ENCODE assay signal across 8 cellular contexts in genomic region chr14:94485944-94486841, GRCh38. TPM values are rescaled to one million over a fixed set of nuclear protein-coding genes. Genes with fewer than 3 reads are reported as not detected.
DNase-seq lines count a peak whose midpoint lies in the region; ATAC-seq and TF ChIP-seq lines count a peak whose summit lies in the region.

No MANE protein-coding gene starts in this region.

- no peak overlapping the region for H3K27ac ChIP-seq in AG04450 (ENCODE audit: low read depth, low read length)
- no peak overlapping the region for H3K27ac ChIP-seq in colonic mucosa

- DNase-seq in AG04450 (ENCODE audit: low read depth, low spot score) = peak; percentile 18
- peak; percentile 75 for DNase-seq in GM13977 (ENCODE audit: low spot score)
- peak; percentile 48 for DNase-seq in M059J (ENCODE audit: low read depth)
- peak; percentile 83 for DNase-seq in WTC11 (ENCODE audit: low spot score)
- peak; percentile 28 for DNase-seq in colonic mucosa
- DNase-seq in left kidney (ENCODE audit: low read depth, low spot score) = peak; percentile 83
- peak; percentile 9 to 51 for DNase-seq in stimulated activated CD4-positive, alpha-beta T cell treated with anti-CD3 and anti-CD28 coated beads, Interleukin-4, amount 100 ng/mL, for 48 hours (ENCODE audit: low read depth in 2 of 2)

- POLR2A ChIA-PET in AG04450 (lab: Yijun Ruan, JAX) = no interaction called here
- POLR2A ChIA-PET in WTC11 (lab: Charles Lee) = interaction anchor here (0.9 to 1.3 kb wide), 2 partner anchors 52 to 63 kb away, joined by 4 to 7 read pairs; no protein-coding TSS in a partner anchor

- H3K4me3 ChIP-seq in AG04450 (ENCODE audit: low read depth, low read length) = peak overlapping the region; percentile 23; the same call in 1 of the 2 replicates
- no peak overlapping the region for H3K4me3 ChIP-seq in colonic mucosa

- peak overlapping the region; percentile 20 for H3K27ac Mint-ChIP-seq in WTC11

- TF ChIP-seq CTCF in AG04450 (IDR thresholded peaks at IDR 0.05; ENCODE audit: low read depth, low read length) (peak; percentile 100), GM13977 (IDR thresholded peaks at IDR 0.05; ENCODE audit: extremely low read depth, insufficient read depth, missing control alignments) (peak; percentile 97), WTC11 (IDR thresholded peaks at IDR 0.05) (peak; percentile 99), colonic mucosa (IDR thresholded peaks at IDR 0.05) (peak; percentile 98)

- in situ Hi-C loops in GM13977 (cut with MboI; ENCODE audit: low pct_unique_long_range_greater_than_20kb, low sequenced_read_pairs, unreplicated experiment) = no loop called here

- intact Hi-C loops in colonic mucosa (cut with DNase I) = loop anchor here (5.0 to 10.0 kb wide), 2 partner anchors 51 to 134 kb away; no protein-coding TSS in a partner anchor

- no peaks in the 10 kb centered on the region for H3K36me3 ChIP-seq in colonic mucosa

- H3K36me3 Mint-ChIP-seq in WTC11 = no peaks in the 10 kb centered on the region

- H3K27me3 Mint-ChIP-seq in WTC11 (ENCODE audit: low read depth) = no peaks in the 10 kb centered on the region

- H3K27me3 ChIP-seq in AG04450 (ENCODE audit: control insufficient read depth, insufficient read depth, low read length) (peaks cover 13% of the 10 kb centered on the region), colonic mucosa (no peaks in the 10 kb centered on the region)

- no peaks in the 10 kb centered on the region for H3K4me1 ChIP-seq in colonic mucosa

- CTCF ChIA-PET in AG04450 (lab: Charles Lee) = interaction anchor here (0.5 to 4.6 kb wide), 63 partner anchors 10 to 1394 kb away, joined by 3 to 78 read pairs (median 4); partner anchors contain the start of genes SERPINA11, SERPINA4, SERPINA5 and SERPINA9
- CTCF ChIA-PET in WTC11 (lab: Charles Lee) = interaction anchor here (0.6 to 4.4 kb wide), 74 partner anchors 11 to 956 kb away, joined by 3 to 264 read pairs (median 6); partner anchors contain the start of genes DDX24, IFI27L1, OTUB2 and SERPINA1

- H3K9ac ChIP-seq in colonic mucosa (ENCODE audit: low read depth in 2 of 2, low read length in 2 of 2) = no peak overlapping the region

- peak; percentile 96 for ATAC-seq in WTC11
- no peak for ATAC-seq in HG03280 (IDR thresholded peaks at IDR 0.05; ENCODE audit: unreplicated experiment)

- H3K9me3 Mint-ChIP-seq in WTC11 = no peaks in the 10 kb centered on the region

- no peaks in the 10 kb centered on the region; the same call in 1 of the 2 replicates for H3K9me3 ChIP-seq in AG04450 (ENCODE audit: control insufficient read depth, insufficient read depth, low read length)
- no peaks in the 10 kb centered on the region for H3K9me3 ChIP-seq in colonic mucosa

- peaks cover 19% of the 10 kb centered on the region for H3K4me1 Mint-ChIP-seq in WTC11

- peak overlapping the region; percentile 58 for H3K4me3 Mint-ChIP-seq in WTC11

TF ChIP-seq in WTC11, 78 proteins besides CTCF, POLR2A, EP300 and RAD21:
- TF ChIP-seq ARID4B (CRISPR knock-in tag; IDR thresholded peaks at IDR 0.05; ENCODE audit: borderline replicate concordance) = no peak
- TF ChIP-seq ZNF232 (CRISPR knock-in tag; IDR thresholded peaks at IDR 0.05) = 0 out of 2 replicates have a peak, but pooled peaks have one; percentile 14
- no peak for TF ChIP-seq EMX1 (CRISPR knock-in tag; IDR thresholded peaks at IDR 0.05)
- peak; percentile 9; the same call in 1 of the 2 replicates for TF ChIP-seq ETV6 (CRISPR knock-in tag; IDR thresholded peaks at IDR 0.05)
- TF ChIP-seq USF1 (CRISPR knock-in tag; IDR thresholded peaks at IDR 0.05) = peak; percentile 82
- peak; percentile 57; the same call in 1 of the 2 replicates for TF ChIP-seq ZNF281 (CRISPR knock-in tag; IDR thresholded peaks at IDR 0.05)
- peak; percentile 62 for TF ChIP-seq MAX (CRISPR knock-in tag; IDR thresholded peaks at IDR 0.05)
- peak; percentile 85 for TF ChIP-seq USF2 (CRISPR knock-in tag; IDR thresholded peaks at IDR 0.05)

RNA-seq across cellular contexts. Expression of gene SERPINA9, which starts 10.2 kb away (rescaled TPM):
- 0.05 and 0.07 TPM in 2 replicates for polyA plus RNA-seq in AG04450 (2011; rRNA removed)
- not detected in 2 replicates for polyA minus RNA-seq in AG04450 (2011; rRNA and poly(A)+ RNA removed)
- total RNA-seq in M059J (2014; rRNA removed; shearing (Covaris generic)) = not detected in 2 replicates
- not detected in 3 replicates for total RNA-seq in WTC11 (2021)
- total RNA-seq in colonic mucosa = not detected

RNA-seq across cellular contexts. Expression of gene SERPINA12, which starts 23.1 kb away (rescaled TPM):
- polyA plus RNA-seq in AG04450 (2011; rRNA removed) = not detected in 2 replicates
- polyA minus RNA-seq in AG04450 (2011; rRNA and poly(A)+ RNA removed) = not detected in 2 replicates
- not detected in 2 replicates for total RNA-seq in M059J (2014; rRNA removed; shearing (Covaris generic))
- total RNA-seq in WTC11 (2021) = not detected in 3 replicates
- total RNA-seq in colonic mucosa = not detected

RNA-seq across cellular contexts. Expression of gene SERPINA11, which starts 33.6 kb away (rescaled TPM):
- not detected in 2 replicates for polyA plus RNA-seq in AG04450 (2011; rRNA removed)
- not detected in 2 replicates for polyA minus RNA-seq in AG04450 (2011; rRNA and poly(A)+ RNA removed)
- total RNA-seq in M059J (2014; rRNA removed; shearing (Covaris generic)) = not detected in 2 replicates
- 0.34 to 0.53 TPM (median 0.46 TPM) in 3 replicates for total RNA-seq in WTC11 (2021)
- total RNA-seq in colonic mucosa = not detected

Comparison
In these comparisons a context has a peak if more than half of its experiments do, and no peak if none do; other contexts are left out.
1. DNase-seq: peak in every context shown above with its lines; median percentile 83 in WTC11; 83 in left kidney; 75 in GM13977; 48 in M059J; 30 in stimulated activated CD4-positive, alpha-beta T cell treated with anti-CD3 and anti-CD28 coated beads, Interleukin-4, amount 100 ng/mL, for 48 hours; 28 in colonic mucosa; 18 in AG04450.